ENCODE assay signal across 8 cellular contexts in genomic region chr2:48107326-48107925, GRCh38.
DNase-seq lines count a peak whose midpoint lies in the region; ATAC-seq and TF ChIP-seq lines count a peak whose summit lies in the region.

No MANE protein-coding gene starts in this region.

- no peak for ATAC-seq in GM21723 (IDR thresholded peaks at IDR 0.05; ENCODE audit: unreplicated experiment)
- ATAC-seq in HG03135 (IDR thresholded peaks at IDR 0.05; ENCODE audit: unreplicated experiment): no peak

- POLR2A ChIA-PET in AG04450 (lab: Yijun Ruan, JAX): interaction anchor here (0.6 to 1.0 kb wide), 2 partner anchors 325 to 337 kb away, joined by 3 read pairs; partner anchors contain the start of gene MSH6

- CTCF ChIA-PET in AG04450 (lab: Charles Lee): interaction anchor here (0.6 to 4.2 kb wide), 44 partner anchors 10 to 670 kb away, joined by 3 to 54 read pairs (median 4); no protein-coding TSS in a partner anchor

- DNase-seq in AG04450 (ENCODE audit: low read depth, low spot score): no peak
- peak; percentile 62 for DNase-seq in HS-27A (ENCODE audit: low read depth)
- DNase-seq in amniotic epithelial cell (ENCODE audit: low read depth): peak; percentile 73
- peak; percentile 67 for DNase-seq in kidney tubule cell (ENCODE audit: low spot score)
- no peak for DNase-seq in head of caudate nucleus
- no peak for DNase-seq in globus pallidus (ENCODE audit: low spot score)

- no peaks in the 10 kb centered on the region for H3K27me3 ChIP-seq in AG04450 (ENCODE audit: control insufficient read depth, insufficient read depth, low read length)

- H3K27ac ChIP-seq in AG04450 (ENCODE audit: low read depth, low read length): peak overlapping the region; percentile 91

- no peak overlapping the region for H3K4me3 ChIP-seq in AG04450 (ENCODE audit: low read depth, low read length)

- intact Hi-C loops in head of caudate nucleus (cut with DNase I): loop anchor here (2.0 to 5.0 kb wide), 2 partner anchors 201 to 250 kb away; partner anchors contain the start of gene FBXO11

- H3K9me3 ChIP-seq in AG04450 (ENCODE audit: control insufficient read depth, insufficient read depth, low read length): no peaks in the 10 kb centered on the region

- TF ChIP-seq CTCF in AG04450 (IDR thresholded peaks at IDR 0.05; ENCODE audit: low read depth, low read length): peak; percentile 42

Comparison
In these comparisons a context has a peak if more than half of its experiments do, and no peak if none do; other contexts are left out.
1. DNase-seq: peak in HS-27A (single experiment), amniotic epithelial cell (single experiment) and kidney tubule cell (single experiment); none in AG04450 (single experiment), head of caudate nucleus (0 of 42) and globus pallidus (single experiment).